In genomic region chr19:18158471-18158870, GRCh38 we compare ENCODE assay signal across 27 cellular contexts.
"Had no signal": no experiment of that assay in that cellular context is flagged by ENCODE, and none has a peak within 500 bp of the region (broad histone marks: within the 10 kb centered on the region; RNA-seq: fewer than 3 reads in every experiment).

No MANE protein-coding gene starts in this region.

- H3K4me3 ChIP-seq: gastrocnemius medialis, heart right ventricle, smooth muscle cell, stomach, thoracic aorta, upper lobe of right lung had no signal

- H3K4me2 ChIP-seq: smooth muscle cell had no signal

- H2AFZ ChIP-seq: parathyroid adenoma had no signal

- H3K27me3 Mint-ChIP-seq: activated naive CD4-positive, alpha-beta T cell treated with anti-CD3 and anti-CD28 coated beads, Interleukin-2, amount 10 ng/mL, durations not matched to agents 7 days and 5 days; activated naive CD8-positive, alpha-beta T cell treated with anti-CD3 and anti-CD28 coated beads, Interleukin-2, amount 50 U/mL, for 24 hours had no signal

- H3K9ac ChIP-seq: parathyroid adenoma had no signal

- H3K9me3 Mint-ChIP-seq: activated naive CD4-positive, alpha-beta T cell treated with anti-CD3 and anti-CD28 coated beads, Interleukin-2, amount 10 ng/mL, durations not matched to agents 7 days and 5 days; activated naive CD8-positive, alpha-beta T cell treated with anti-CD3 and anti-CD28 coated beads, Interleukin-2, amount 50 U/mL, for 24 hours; natural killer cell; stimulated activated effector memory CD8-positive, alpha-beta T cell treated with anti-CD3 and anti-CD28 coated beads, Interleukin-12 subunit alpha, Interleukin-12 subunit beta, amount 100 ng/mL, for 72 hours had no signal

- DNase-seq: activated CD4-positive, alpha-beta T cell treated with anti-CD3 and anti-CD28 coated beads, Interleukin-2, amount 50 U/mL, for 1 hour; activated CD8-positive, alpha-beta memory T cell treated with anti-CD3 and anti-CD28 coated beads for 24 hours; activated CD8-positive, alpha-beta memory T cell treated with anti-CD3 and anti-CD28 coated beads, Interleukin-2, amount 50 U/mL, for 48 hours; activated effector memory CD4-positive, alpha-beta T cell treated with Interleukin-2 at 50 U/mL for 16 hours; activated naive CD4-positive, alpha-beta T cell treated with anti-CD3 and anti-CD28 coated beads, Interleukin-2, amount 10 ng/mL, durations not matched to agents 7 days and 5 days; activated naive CD8-positive, alpha-beta T cell treated with anti-CD3 and anti-CD28 coated beads, Interleukin-2, amount 50 U/mL, for 24 hours; activated T-cell treated with anti-CD3 and anti-CD28 coated beads, Interleukin-2, amount 50 U/mL, for 48 hours; aorta; cortex of kidney; effector CD8-positive, alpha-beta T cell; gastrocnemius medialis; heart right ventricle; left cardiac atrium; mesenchymal stem cell; natural killer cell; stimulated activated CD4-positive, alpha-beta T cell treated with anti-CD3 and anti-CD28 coated beads, Interleukin-4, amount 100 ng/mL, for 24 hours; stomach; T1000; upper lobe of right lung had no signal

- H3K27ac Mint-ChIP-seq: activated naive CD4-positive, alpha-beta T cell treated with anti-CD3 and anti-CD28 coated beads, Interleukin-2, amount 10 ng/mL, durations not matched to agents 7 days and 5 days; activated naive CD8-positive, alpha-beta T cell treated with anti-CD3 and anti-CD28 coated beads, Interleukin-2, amount 50 U/mL, for 24 hours; natural killer cell; stimulated activated effector memory CD8-positive, alpha-beta T cell treated with anti-CD3 and anti-CD28 coated beads, Interleukin-12 subunit alpha, Interleukin-12 subunit beta, amount 100 ng/mL, for 72 hours had no signal

- H3K9me3 ChIP-seq: gastrocnemius medialis, heart right ventricle, neutrophil, stomach, thoracic aorta, upper lobe of right lung had no signal

- H3K27ac ChIP-seq: neutrophil had no signal

- H3K4me3 Mint-ChIP-seq: activated naive CD4-positive, alpha-beta T cell treated with anti-CD3 and anti-CD28 coated beads, Interleukin-2, amount 10 ng/mL, durations not matched to agents 7 days and 5 days; activated naive CD8-positive, alpha-beta T cell treated with anti-CD3 and anti-CD28 coated beads, Interleukin-2, amount 50 U/mL, for 24 hours; natural killer cell; stimulated activated effector memory CD8-positive, alpha-beta T cell treated with anti-CD3 and anti-CD28 coated beads, Interleukin-12 subunit alpha, Interleukin-12 subunit beta, amount 100 ng/mL, for 72 hours had no signal

- H3K27me3 ChIP-seq: gastrocnemius medialis, heart right ventricle, neutrophil, stomach, upper lobe of right lung had no signal

- ATAC-seq: activated CD4-positive, CD25-positive, alpha-beta regulatory T cell treated with anti-CD3 and anti-CD28 coated beads, Interleukin-2, amount 50 U/mL, for 24 hours; activated naive CD8-positive, alpha-beta T cell treated with anti-CD3 and anti-CD28 coated beads, Interleukin-2, amount 50 U/mL, for 24 hours; esophagus mucosa; gastrocnemius medialis; heart right ventricle; left cardiac atrium; natural killer cell; sciatic nerve; stimulated activated effector memory CD8-positive, alpha-beta T cell treated with anti-CD3 and anti-CD28 coated beads, Interleukin-12 subunit alpha, Interleukin-12 subunit beta, amount 100 ng/mL, for 72 hours; upper lobe of right lung had no signal

- H3K36me3 ChIP-seq: neutrophil had no signal

- H3K36me3 Mint-ChIP-seq: natural killer cell had no signal
